ENCODE assay signal across 14 cellular contexts in the genomic region with DNA sequence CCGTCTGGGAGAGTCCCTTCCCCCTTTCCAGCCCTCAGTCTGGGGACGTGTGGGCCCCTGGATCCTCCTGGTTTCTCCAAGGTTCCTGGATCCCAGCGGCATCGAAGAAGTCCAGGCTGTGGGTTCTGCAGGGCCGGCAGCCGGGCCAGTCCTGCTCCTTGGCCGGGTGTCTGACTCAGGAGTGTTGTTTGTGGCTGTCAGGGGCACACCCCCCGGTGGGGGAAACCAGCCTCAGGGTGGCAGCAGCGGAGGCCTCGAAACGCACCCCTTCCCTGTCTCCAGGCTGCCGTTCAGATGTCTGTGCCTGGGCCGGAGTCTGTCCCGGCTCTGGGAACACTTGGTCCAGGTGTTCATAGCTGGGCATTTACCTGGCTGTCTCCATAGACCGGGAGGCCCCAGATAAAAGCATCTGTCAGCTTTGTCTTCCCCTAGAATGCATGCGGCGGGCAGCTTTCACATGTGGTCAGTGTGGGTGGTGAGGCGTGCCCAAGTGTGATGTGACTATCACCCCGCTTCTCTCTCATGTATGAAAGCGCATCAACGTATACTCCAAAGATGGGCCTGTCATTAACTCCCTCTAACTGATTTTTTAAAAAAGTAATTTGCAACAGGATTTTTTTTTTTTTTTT. TPM values are rescaled to one million over a fixed set of nuclear protein-coding genes. Genes with fewer than 3 reads are reported as not detected.
A peak's percentile ranks its signal among the peaks of the same experiment; 100 is the strongest.
DNase-seq lines count a peak whose midpoint lies in the region; ATAC-seq and TF ChIP-seq lines count a peak whose summit lies in the region.
"Had no signal": no experiment of that assay in that cellular context is flagged by ENCODE, and none has a peak within 500 bp of the region (broad histone marks: within the 10 kb centered on the region; RNA-seq: fewer than 3 reads in every experiment).

No MANE protein-coding gene starts in this region.

- intact Hi-C loops in lower leg skin (cut with DNase I; ENCODE audit: low total_unique reads): no loop called here

- peak overlapping the region; percentile 63 for H3K27ac ChIP-seq in HL-60 (replicated peaks)
- H3K27ac ChIP-seq: body of pancreas had no signal

- TF ChIP-seq CTCF in HL-60 (IDR thresholded peaks at IDR 0.05; ENCODE audit: insufficient read depth, low read length) (no peak), lower leg skin (IDR thresholded peaks at IDR 0.05) (no peak)

- DNase-seq in HL-60 (ENCODE audit: low read depth in 1 of 2, low spot score in 1 of 2): no peak
- DNase-seq in activated CD8-positive, alpha-beta memory T cell treated with anti-CD3 and anti-CD28 coated beads for 48 hours (ENCODE audit: low read depth in 2 of 3, low spot score in 2 of 3): peak; percentile 58 to 66 (median 64)
- DNase-seq in effector CD8-positive, alpha-beta T cell (lab: John Stamatoyannopoulos, UW): peak; percentile 13
- DNase-seq in stimulated activated CD8-positive, alpha-beta memory T cell treated with anti-CD3 and anti-CD28 coated beads, Interleukin-4, amount 100 ng/mL, for 24 hours (ENCODE audit: low read depth): peak; percentile 76
- no peak for DNase-seq in lower leg skin (ENCODE audit: low spot score in 2 of 2)
- DNase-seq in NCI-H1417 (lab: John Stamatoyannopoulos, UW): no peak
- no peak for DNase-seq in germinal center (ENCODE audit: low spot score)
- DNase-seq: body of pancreas, DMS53, kidney glomerular epithelial cell, NCI-H1436 had no signal

- 55 to 63% methylated on average over 16 to 19 of the region's 21 CpGs for WGBS in lower leg skin, 2 donors

- no peak for ATAC-seq in GM21360 (IDR thresholded peaks at IDR 0.05; ENCODE audit: unreplicated experiment)
- ATAC-seq: body of pancreas had no signal

- H3K4me3 ChIP-seq in HL-60 (replicated peaks; ENCODE audit: insufficient read depth, low read length) (no peak overlapping the region), lower leg skin (ENCODE audit: low read depth, poor library complexity, severe bottlenecking) (no peak overlapping the region)
- H3K4me3 ChIP-seq: body of pancreas had no signal

- H3K27me3 ChIP-seq in HL-60 (ENCODE audit: insufficient read depth, poor library complexity, severe bottlenecking): no peaks in the 10 kb centered on the region
- H3K27me3 ChIP-seq: body of pancreas had no signal

- TF ChIP-seq POLR2A in lower leg skin (IDR thresholded peaks at IDR 0.05): no peak

RNA-seq across cellular contexts. Expression of gene RAP1GAP2, which starts 3.6 kb away (rescaled TPM):
- 10 to 100 TPM in 3 of 4 donors, 1 to 10 TPM in 1; 9.2 to 15.3 (median 12.8) TPM for total RNA-seq in lower leg skin

RNA-seq across cellular contexts. Expression of gene CCDC92B, which starts 43.2 kb away (rescaled TPM):
- total RNA-seq in lower leg skin: under 1 TPM; 0.11 to 0.71 (median 0.34) TPM
- total RNA-seq: fibroblast of lung, omental fat pad had no signal

Comparison
In these comparisons a context has a peak if more than half of its experiments do, and no peak if none do; other contexts are left out.
1. DNase-seq: peak in activated CD8-positive, alpha-beta memory T cell treated with anti-CD3 and anti-CD28 coated beads for 48 hours (3 of 3), effector CD8-positive, alpha-beta T cell (single experiment) and stimulated activated CD8-positive, alpha-beta memory T cell treated with anti-CD3 and anti-CD28 coated beads, Interleukin-4, amount 100 ng/mL, for 24 hours (single experiment); none in HL-60 (0 of 2), lower leg skin (0 of 2), NCI-H1417 (0 of 3) and germinal center (single experiment).